In genomic region chr1:9822897-9823692, GRCh38 we compare ENCODE assay signal across 8 cellular contexts. TPM values are rescaled to one million over a fixed set of nuclear protein-coding genes. Genes with fewer than 3 reads are reported as not detected.
DNase-seq lines count a peak whose midpoint lies in the region; TF ChIP-seq lines count a peak whose summit lies in the region.

No MANE protein-coding gene starts in this region.

- no peaks in the 10 kb centered on the region for H3K27me3 Mint-ChIP-seq in chondrocyte (ENCODE audit: low read depth)
- H3K27me3 Mint-ChIP-seq in stimulated activated naive CD8-positive, alpha-beta T cell treated with anti-CD3 and anti-CD28 coated beads, Interleukin-15, Interleukin-2, amounts not matched to agents 100 ng/mL and 50 ng/mL, for 24 hours: peaks cover 9% of the 10 kb centered on the region

- no peaks in the 10 kb centered on the region for H3K9me3 ChIP-seq in SK-N-SH

- H3K9me2 ChIP-seq in SK-N-SH: no peaks in the 10 kb centered on the region

- H3F3A ChIP-seq in SK-N-SH (replicated peaks; ENCODE audit: insufficient read depth): peaks cover 30% of the 10 kb centered on the region

- peak overlapping the region; percentile 92 for H3K4me3 ChIP-seq in HFF-Myc (replicated peaks; ENCODE audit: low read depth, low read length)
- H3K4me3 ChIP-seq in SK-N-SH (ENCODE audit: low read depth in 2 of 2, low read length in 1 of 2): peak overlapping the region; percentile 74 to 92
- H3K4me3 ChIP-seq in lower leg skin (ENCODE audit: low read depth, poor library complexity, severe bottlenecking): peak overlapping the region; percentile 94

- no peak overlapping the region for H2AFZ ChIP-seq in SK-N-SH (ENCODE audit: low read depth)

- H4K20me1 ChIP-seq in SK-N-SH (ENCODE audit: insufficient read depth): peaks cover 25% of the 10 kb centered on the region

- POLR2A ChIA-PET in SK-N-SH (lab: Yijun Ruan, JAX): no interaction called here

- TF ChIP-seq RAD21 in SK-N-SH (IDR thresholded peaks at IDR 0.05; ENCODE audit: low read length): no peak

- peak overlapping the region; percentile 94 for H3K4me2 ChIP-seq in SK-N-SH

- peak overlapping the region; percentile 76 for H3K9ac ChIP-seq in SK-N-SH

- no peak for TF ChIP-seq CTCF in HFF-Myc (IDR thresholded peaks at IDR 0.05; ENCODE audit: low read depth, low read length, missing control alignments)
- TF ChIP-seq CTCF in SK-N-SH (IDR thresholded peaks at IDR 0.05): no peak
- TF ChIP-seq CTCF in chondrocyte (IDR thresholded peaks at IDR 0.05): no peak
- no peak for TF ChIP-seq CTCF in lower leg skin (IDR thresholded peaks at IDR 0.05)

- TF ChIP-seq EP300 in SK-N-SH (IDR thresholded peaks at IDR 0.05; ENCODE audit: borderline replicate concordance in 1 of 2, low read depth in 1 of 2, low read length in 1 of 2): no peak

- CTCF ChIA-PET in SK-N-SH (lab: Yijun Ruan, JAX): interaction anchor here (1.0 to 1.2 kb wide), 2 partner anchors 39 to 51 kb away, joined by 3 read pairs; no protein-coding TSS in a partner anchor

- H3K27ac ChIP-seq in SK-N-SH (ENCODE audit: low read depth in 2 of 2, low read length in 1 of 2): peak overlapping the region in 1 of 2 experiments; percentile 69; a peak in 2 of 4 replicates

- peaks cover 49% of the 10 kb centered on the region for H3K79me2 ChIP-seq in SK-N-SH (ENCODE audit: insufficient read depth)

- peak overlapping the region; percentile 55 for H3K27ac Mint-ChIP-seq in chondrocyte (ENCODE audit: unreplicated experiment)
- H3K27ac Mint-ChIP-seq in stimulated activated naive CD8-positive, alpha-beta T cell treated with anti-CD3 and anti-CD28 coated beads, Interleukin-15, Interleukin-2, amounts not matched to agents 100 ng/mL and 50 ng/mL, for 24 hours: peak overlapping the region; percentile 80

- peak overlapping the region; percentile 89 for H3K4me3 Mint-ChIP-seq in chondrocyte (ENCODE audit: unreplicated experiment)
- H3K4me3 Mint-ChIP-seq in stimulated activated naive CD8-positive, alpha-beta T cell treated with anti-CD3 and anti-CD28 coated beads, Interleukin-15, Interleukin-2, amounts not matched to agents 100 ng/mL and 50 ng/mL, for 24 hours: peak overlapping the region; percentile 93

- H3K36me3 ChIP-seq in SK-N-SH (replicated peaks in 1 of 2; ENCODE audit: control insufficient read depth in 1 of 2, insufficient read depth in 2 of 2, low read length in 1 of 2): peaks cover 0 to 5% of the 10 kb centered on the region in 2 experiments

- DNase-seq in COLO668 (lab: John Stamatoyannopoulos, UW; ENCODE audit: unreplicated experiment): peak; percentile 50
- DNase-seq in HFF-Myc (ENCODE audit: extremely low read depth, low read depth): no peak
- no peak for DNase-seq in SK-N-SH
- DNase-seq in chondrocyte (ENCODE audit: low spot score): no peak
- peak in 1 of 2 donors; percentile 89 for DNase-seq in lower leg skin (ENCODE audit: low spot score in 2 of 2)
- no peak for DNase-seq in NK-92 treated with Interleukin-12 subunit alpha and Interleukin-12 subunit beta, amount 100 ng/mL, for 24 hours (lab: John Stamatoyannopoulos, UW)
- DNase-seq in NCI-H774 (lab: John Stamatoyannopoulos, UW): no peak

- no peaks in the 10 kb centered on the region for H3K36me3 Mint-ChIP-seq in chondrocyte (ENCODE audit: low read depth)
- H3K36me3 Mint-ChIP-seq in stimulated activated naive CD8-positive, alpha-beta T cell treated with anti-CD3 and anti-CD28 coated beads, Interleukin-15, Interleukin-2, amounts not matched to agents 100 ng/mL and 50 ng/mL, for 24 hours (ENCODE audit: low read depth): peaks cover 3% of the 10 kb centered on the region

- no peak for TF ChIP-seq POLR2A in lower leg skin (IDR thresholded peaks at IDR 0.05)

- no peaks in the 10 kb centered on the region for H3K27me3 ChIP-seq in SK-N-SH (ENCODE audit: insufficient read depth)

- H3K4me1 ChIP-seq in SK-N-SH (ENCODE audit: control insufficient read depth in 1 of 2, insufficient read depth in 2 of 2, low read depth in 1 of 2, low read length in 1 of 2): peaks cover 0 to 21% of the 10 kb centered on the region in 2 experiments; a peak in 3 of 4 replicates

- 2% methylated on average over 16 of the region's 71 CpGs for WGBS in SK-N-SH (ENCODE audit: low lambda C conversion rate)
- WGBS in lower leg skin, 2 donors: 0 to 1% methylated on average over 19 to 39 of the region's 71 CpGs

- H3K4me1 Mint-ChIP-seq in chondrocyte (ENCODE audit: low read depth): peaks cover 35% of the 10 kb centered on the region
- peaks cover 43% of the 10 kb centered on the region for H3K4me1 Mint-ChIP-seq in stimulated activated naive CD8-positive, alpha-beta T cell treated with anti-CD3 and anti-CD28 coated beads, Interleukin-15, Interleukin-2, amounts not matched to agents 100 ng/mL and 50 ng/mL, for 24 hours (ENCODE audit: low read depth)

- no peaks in the 10 kb centered on the region for H3K9me3 Mint-ChIP-seq in chondrocyte (ENCODE audit: low read depth)
- no peaks in the 10 kb centered on the region for H3K9me3 Mint-ChIP-seq in stimulated activated naive CD8-positive, alpha-beta T cell treated with anti-CD3 and anti-CD28 coated beads, Interleukin-15, Interleukin-2, amounts not matched to agents 100 ng/mL and 50 ng/mL, for 24 hours

- intact Hi-C loops in lower leg skin (cut with DNase I; ENCODE audit: low total_unique reads): no loop called here

TF ChIP-seq in SK-N-SH, 30 proteins besides CTCF, POLR2A, EP300 and RAD21 (continues in another document):
- TF ChIP-seq CHD2 (IDR thresholded peaks at IDR 0.05; ENCODE audit: low read length, partially characterized antibody) (no peak), REST (IDR thresholded peaks at IDR 0.05; ENCODE audit: low read depth, low read length) (no peak), TAF1 (IDR thresholded peaks at IDR 0.05; ENCODE audit: borderline replicate concordance, low read depth, low read length) (no peak), TEAD4 (IDR thresholded peaks at IDR 0.05; ENCODE audit: borderline replicate concordance, insufficient read depth) (no peak), JUND (IDR thresholded peaks at IDR 0.05) (no peak), USF2 (IDR thresholded peaks at IDR 0.05; ENCODE audit: borderline replicate concordance, low read depth, low read length) (no peak), IRF3 (IDR thresholded peaks at IDR 0.05; ENCODE audit: low read depth, low read length) (no peak), ZBTB33 (IDR thresholded peaks at IDR 0.05; ENCODE audit: borderline replicate concordance, low read depth) (no peak)

RNA-seq across cellular contexts. Expression of gene CLSTN1, which starts 0.7 kb away (rescaled TPM):
- 23.1 and 59.6 TPM in 2 replicates for polyA plus RNA-seq in SK-N-SH (2012; rRNA removed)
- polyA plus RNA-seq in SK-N-SH (2012; cell fraction: cytosol; rRNA removed): 41.2 and 50.0 TPM in 2 replicates
- polyA plus RNA-seq in SK-N-SH (2012; cell fraction: nucleus; rRNA removed): 82.8 and 84.4 TPM in 2 replicates
- 125 to 139 TPM (median 126 TPM) in 3 replicates for total RNA-seq in chondrocyte
- total RNA-seq in lower leg skin: 100 to 1,000 TPM; 116 to 174 (median 150) TPM
